8 cellular contexts compared by ENCODE assay signal in the genomic region with DNA sequence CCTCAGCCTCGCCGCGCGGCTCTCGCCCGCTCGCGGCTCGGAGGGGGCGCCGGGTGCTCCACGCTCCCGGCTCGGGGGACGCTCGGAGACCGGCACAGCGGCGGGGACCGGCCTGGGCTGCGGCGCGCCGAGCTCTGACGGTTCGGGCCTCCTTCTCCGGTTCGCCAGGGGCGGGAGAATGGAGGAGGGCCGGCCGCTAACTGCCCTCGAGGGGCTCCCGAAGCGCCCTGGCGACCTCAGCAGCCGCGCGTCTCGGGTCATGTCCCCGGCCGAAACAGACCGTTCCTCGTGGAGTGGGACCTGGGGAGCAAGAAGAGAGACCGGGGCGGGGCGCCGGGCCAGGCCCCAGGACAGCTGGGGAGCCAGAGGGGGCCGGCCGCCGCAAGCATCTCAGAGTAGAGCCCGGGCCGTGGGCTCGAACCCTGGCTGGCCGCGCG. TPM values are rescaled to one million over a fixed set of nuclear protein-coding genes. Genes with fewer than 3 reads are reported as not detected.
DNase-seq lines count a peak whose midpoint lies in the region; ATAC-seq and TF ChIP-seq lines count a peak whose summit lies in the region.

No MANE protein-coding gene starts in this region.

- TF ChIP-seq POLR2A in uterus (IDR thresholded peaks at IDR 0.05): no peak

- no peaks in the 10 kb centered on the region for H3K9me3 Mint-ChIP-seq in activated naive CD4-positive, alpha-beta T cell treated with anti-CD3 and anti-CD28 coated beads, Interleukin-2, amount 10 ng/mL, durations not matched to agents 7 days and 5 days

- peaks cover 95% of the 10 kb centered on the region for H3K27me3 Mint-ChIP-seq in activated naive CD4-positive, alpha-beta T cell treated with anti-CD3 and anti-CD28 coated beads, Interleukin-2, amount 10 ng/mL, durations not matched to agents 7 days and 5 days

- H3K9me3 ChIP-seq in lower lobe of right lung: no peaks in the 10 kb centered on the region
- H3K9me3 ChIP-seq in uterus: no peaks in the 10 kb centered on the region

- H3K4me1 Mint-ChIP-seq in activated naive CD4-positive, alpha-beta T cell treated with anti-CD3 and anti-CD28 coated beads, Interleukin-2, amount 10 ng/mL, durations not matched to agents 7 days and 5 days: peaks cover 13% of the 10 kb centered on the region

- peaks cover 1% of the 10 kb centered on the region for H3K36me3 Mint-ChIP-seq in activated naive CD4-positive, alpha-beta T cell treated with anti-CD3 and anti-CD28 coated beads, Interleukin-2, amount 10 ng/mL, durations not matched to agents 7 days and 5 days

- ATAC-seq in lower lobe of right lung (peak in 1 of 2 donors; percentile 40), HG02623 (IDR thresholded peaks at IDR 0.05; ENCODE audit: unreplicated experiment) (no peak)

- no peak overlapping the region for H3K4me3 Mint-ChIP-seq in activated naive CD4-positive, alpha-beta T cell treated with anti-CD3 and anti-CD28 coated beads, Interleukin-2, amount 10 ng/mL, durations not matched to agents 7 days and 5 days

- H3K4me3 ChIP-seq in brain microvascular endothelial cell (ENCODE audit: low read depth, low read length): peak overlapping the region; percentile 9
- H3K4me3 ChIP-seq in lower lobe of right lung: peak overlapping the region; percentile 55
- H3K4me3 ChIP-seq in uterus: peak overlapping the region; percentile 46 to 65

- in situ Hi-C loops in brain microvascular endothelial cell (cut with HindIII; ENCODE audit: low pct_ligation_motif_present, low sequenced_read_pairs): no loop called here

- H3K27ac Mint-ChIP-seq in activated naive CD4-positive, alpha-beta T cell treated with anti-CD3 and anti-CD28 coated beads, Interleukin-2, amount 10 ng/mL, durations not matched to agents 7 days and 5 days: no peak overlapping the region

- peaks cover 40% of the 10 kb centered on the region for H3K4me1 ChIP-seq in lower lobe of right lung
- H3K4me1 ChIP-seq in uterus: peaks cover 0 to 15% of the 10 kb centered on the region in 2 donors

- CTCF ChIA-PET in activated naive CD4-positive, alpha-beta T cell treated with anti-CD3 and anti-CD28 coated beads, Interleukin-2, amount 10 ng/mL, durations not matched to agents 7 days and 5 days (lab: Charles Lee): no interaction called here

- H3K27ac ChIP-seq in brain microvascular endothelial cell (no peak overlapping the region), lower lobe of right lung (no peak overlapping the region), uterus (peak overlapping the region in 1 of 2 donors; percentile 39)

- TF ChIP-seq CTCF in brain microvascular endothelial cell (IDR thresholded peaks at IDR 0.05; ENCODE audit: low read depth, low read length, missing control alignments) (no peak), lower lobe of right lung (IDR thresholded peaks at IDR 0.05) (no peak), uterus (IDR thresholded peaks at IDR 0.05) (no peak)

- DNase-seq in activated naive CD4-positive, alpha-beta T cell treated with anti-CD3 and anti-CD28 coated beads, Interleukin-2, amount 10 ng/mL, durations not matched to agents 7 days and 5 days: peak; percentile 19
- no peak for DNase-seq in activated naive CD4-positive, alpha-beta T cell treated with Interleukin-2 at 50 U/mL for 16 hours
- DNase-seq in brain microvascular endothelial cell (no peak), lower lobe of right lung (no peak), uterus (no peak), SHP77 (lab: John Stamatoyannopoulos, UW) (no peak), COR-L47 (lab: John Stamatoyannopoulos, UW) (no peak)

- H3K36me3 ChIP-seq in brain microvascular endothelial cell (replicated peaks) (no peaks in the 10 kb centered on the region), lower lobe of right lung (no peaks in the 10 kb centered on the region), uterus (no peaks in the 10 kb centered on the region)

- H3K27me3 ChIP-seq in brain microvascular endothelial cell (replicated peaks) (peaks cover 60% of the 10 kb centered on the region), lower lobe of right lung (ENCODE audit: low read depth) (peaks cover 64% of the 10 kb centered on the region), uterus (no peaks in the 10 kb centered on the region)

- intact Hi-C loops in lower lobe of right lung (cut with DNase I) (no loop called here), uterus (cut with DNase I; ENCODE audit: low total_unique reads) (no loop called here)

RNA-seq across cellular contexts. Expression of a gene that starts 0.3 kb away (rescaled TPM):
- total RNA-seq in lower lobe of right lung (2.5 TPM), uterus (1 to 10 TPM in 3 of 4 donors, under 1 TPM in 1; 0.88 to 7.3 (median 4.1) TPM)
